ENCODE assay signal across 7 cellular contexts in the genomic region with DNA sequence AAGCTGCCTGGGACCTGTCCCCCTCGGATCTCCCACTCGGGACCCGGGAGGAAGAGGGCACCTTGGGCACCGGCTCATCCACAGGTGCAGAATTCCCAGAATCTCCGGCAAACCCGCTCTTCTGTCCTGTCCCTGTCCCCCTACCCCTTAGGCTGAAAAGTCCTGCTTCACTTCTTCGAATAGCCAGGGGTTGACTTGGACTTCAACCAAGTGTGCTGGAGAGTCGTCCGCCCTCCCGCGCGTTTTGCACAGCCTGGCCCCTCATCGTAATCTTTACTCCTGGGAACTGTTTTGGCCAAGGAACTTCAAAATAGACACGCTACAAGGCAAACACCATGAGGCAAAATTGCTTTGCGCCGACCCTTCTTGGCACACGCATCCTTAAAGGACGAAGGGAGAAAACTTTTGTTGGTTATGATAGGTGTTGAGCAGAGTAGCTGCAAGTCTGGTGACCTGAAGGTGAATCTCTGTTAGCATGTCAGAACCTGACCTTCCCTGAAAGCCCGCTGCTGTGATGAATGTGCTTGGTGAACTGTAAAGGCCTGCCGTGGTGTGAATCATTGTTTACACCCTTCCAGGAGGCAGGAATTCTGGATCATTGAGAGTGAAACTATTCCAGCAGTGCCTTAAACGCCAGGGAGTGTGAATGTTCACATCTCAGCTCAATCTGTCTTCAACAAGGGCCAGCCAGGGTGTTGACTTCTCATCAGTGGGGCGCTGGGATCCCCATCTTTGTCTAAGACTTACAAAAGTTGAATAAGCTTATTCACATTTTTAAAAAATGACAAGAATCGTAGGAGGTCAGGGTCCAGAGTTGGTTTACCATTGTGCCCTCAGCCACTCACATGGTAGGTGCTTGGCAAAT. TPM values are rescaled to one million over a fixed set of nuclear protein-coding genes. Genes with fewer than 3 reads are reported as not detected.
DNase-seq lines count a peak whose midpoint lies in the region; ATAC-seq and TF ChIP-seq lines count a peak whose summit lies in the region.

No MANE protein-coding gene starts in this region.

- peaks cover 30% of the 10 kb centered on the region for H3K4me1 Mint-ChIP-seq in MCF 10A (ENCODE audit: insufficient read depth, unreplicated experiment)

- peak overlapping the region; percentile 76 for H3K4me3 Mint-ChIP-seq in MCF 10A (ENCODE audit: unreplicated experiment)

- no peak for ATAC-seq in GM21786 (IDR thresholded peaks at IDR 0.05; ENCODE audit: unreplicated experiment)

- H3K9me3 Mint-ChIP-seq in MCF 10A (ENCODE audit: unreplicated experiment), result no peaks in the 10 kb centered on the region

- peak; percentile 29 for DNase-seq in EH (ENCODE audit: low read depth)
- DNase-seq in M059J (ENCODE audit: low read depth), result peak; percentile 61
- peak; percentile 95 for DNase-seq in MCF 10A (ENCODE audit: unreplicated experiment)
- peak; percentile 18 to 85 for DNase-seq in lung microvascular endothelial cell (ENCODE audit: low read depth in 2 of 2)
- no peak for DNase-seq in pons (ENCODE audit: low spot score)
- DNase-seq in activated gamma-delta T cell treated with Interleukin-2 at 50 U/mL for 16 hours, result no peak

- CTCF ChIA-PET in MCF 10A (lab: Yijun Ruan, JAX), result interaction anchor here (0.6 to 1.8 kb wide), 7 partner anchors 9 to 921 kb away, joined by 3 to 5 read pairs (median 3); no protein-coding TSS in a partner anchor

- H3K27me3 Mint-ChIP-seq in MCF 10A (ENCODE audit: insufficient read depth, unreplicated experiment), result no peaks in the 10 kb centered on the region

- BruUV-seq in MCF 10A (replicated peaks; lab: Mats Ljungman, UMichigan), result no TSS peak

- no peak for TF ChIP-seq CTCF in MCF 10A (IDR thresholded peaks at IDR 0.05; ENCODE audit: unreplicated experiment)

- peaks cover 6% of the 10 kb centered on the region for H3K36me3 Mint-ChIP-seq in MCF 10A (ENCODE audit: insufficient read depth, unreplicated experiment)

- peak overlapping the region; percentile 73 for H3K27ac Mint-ChIP-seq in MCF 10A (ENCODE audit: low read depth, unreplicated experiment)

- POLR2A ChIA-PET in MCF 10A (lab: Yijun Ruan, JAX), result interaction anchor here (0.7 to 3.2 kb wide), 15 partner anchors 9 to 412 kb away, joined by 3 to 33 read pairs (median 6); no protein-coding TSS in a partner anchor

- intact Hi-C loops in MCF 10A (cut with micrococcal nuclease), result loop anchor here (10.0 kb wide), 1 partner anchor 97 kb away; no protein-coding TSS in a partner anchor

RNA-seq across cellular contexts. Expression of gene RAPGEF5, which starts 0.6 kb away (rescaled TPM):
- 0.22 and 0.47 TPM in 2 replicates for total RNA-seq in M059J (2014; rRNA removed; shearing (Covaris generic))
- total RNA-seq in MCF 10A (2022) (1.9 TPM in 2 replicates), lung microvascular endothelial cell (110 and 140 TPM in 2 replicates)

Comparison
In these comparisons a context has a peak if more than half of its experiments do, and no peak if none do; other contexts are left out.
1. DNase-seq: peak in EH (single experiment), M059J (single experiment), MCF 10A (single experiment) and lung microvascular endothelial cell (2 of 2); none in pons (single experiment) and activated gamma-delta T cell treated with Interleukin-2 at 50 U/mL for 16 hours (single experiment).
2. RNA of gene RAPGEF5, which starts 0.6 kb away (total RNA-seq): 110 to 140 TPM in lung microvascular endothelial cell; 1.9 TPM in MCF 10A and 0.22 to 0.47 TPM in M059J; every median in the first group is over 10 times any median in the second.